6 cellular contexts compared by ENCODE assay signal in the genomic region with DNA sequence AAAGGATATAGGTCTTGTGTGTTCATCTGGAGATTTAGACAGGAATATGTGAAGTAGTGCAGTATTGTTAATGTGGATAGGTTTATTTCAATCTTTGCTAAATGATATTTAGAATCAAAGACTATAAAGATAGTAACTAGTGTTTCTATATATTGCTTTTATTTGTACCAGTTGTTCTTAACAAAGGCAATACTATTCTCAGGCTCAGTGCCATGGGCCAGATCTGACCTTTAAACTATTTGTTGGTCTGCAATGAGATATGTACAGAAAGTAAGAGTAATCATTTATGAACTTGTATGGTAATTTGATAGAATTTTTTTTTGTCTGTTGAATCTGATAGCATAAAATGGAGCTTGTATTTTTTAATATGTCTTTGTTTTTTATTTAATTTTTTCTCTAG.
"Had no signal": no experiment of that assay in that cellular context is flagged by ENCODE, and none has a peak within 500 bp of the region (broad histone marks: within the 10 kb centered on the region; RNA-seq: fewer than 3 reads in every experiment).

No MANE protein-coding gene starts in this region.

- H3K4me3 ChIP-seq: K562 had no signal

- H3K4me1 Mint-ChIP-seq: IgD-negative memory B cell had no signal

- H3K36me3 Mint-ChIP-seq: IgD-negative memory B cell had no signal

- H3K27ac ChIP-seq: HL-60 had no signal

- H3K27me3 Mint-ChIP-seq: IgD-negative memory B cell had no signal

- H3K4me3 Mint-ChIP-seq: IgD-negative memory B cell had no signal

- DNase-seq: IMR-90, KBM-7 had no signal

- H3K27ac Mint-ChIP-seq: IgD-negative memory B cell had no signal

- ATAC-seq: HepG2, K562 had no signal
